ENCODE assay signal across 8 cellular contexts in the genomic region with DNA sequence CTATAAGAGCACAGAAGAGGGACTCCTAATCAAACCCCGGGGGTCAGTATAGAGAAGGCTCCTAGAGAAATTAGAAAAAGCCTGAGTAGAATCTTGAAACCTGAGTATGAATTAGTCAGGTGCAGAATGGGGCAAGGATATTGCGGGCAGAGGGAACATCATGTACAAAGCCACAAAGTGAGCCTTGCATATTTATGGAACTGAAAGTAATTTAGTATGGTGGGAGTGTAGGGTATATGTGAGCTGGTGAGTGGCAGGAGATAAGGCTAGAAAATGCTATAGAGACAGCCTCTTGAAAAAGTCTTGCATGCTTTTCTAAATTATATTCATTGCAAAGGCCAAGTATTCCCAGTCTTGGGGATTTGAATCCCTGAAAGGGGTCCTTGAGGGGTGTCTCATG.
DNase-seq lines count a peak whose midpoint lies in the region; ATAC-seq and FAIRE-seq lines count a peak whose summit lies in the region.

No MANE protein-coding gene starts in this region.

- peaks cover 99% of the 10 kb centered on the region for H3K4me1 ChIP-seq in CD4-positive, alpha-beta memory T cell (ENCODE audit: insufficient read depth, low read length)

- DNase-seq in CD4-positive, alpha-beta memory T cell = peak; percentile 39 to 47 (median 45)
- DNase-seq in AG08395 (ENCODE audit: low spot score) (no peak), putamen (ENCODE audit: low spot score) (no peak), RCC 7860 (ENCODE audit: low spot score) (no peak), NCI-H446 (lab: John Stamatoyannopoulos, UW) (no peak)

- peaks cover 6 to 24% of the 10 kb centered on the region in 2 donors for H3K36me3 Mint-ChIP-seq in CD4-positive, alpha-beta memory T cell
- no peaks in the 10 kb centered on the region for H3K36me3 Mint-ChIP-seq in activated T-helper 17 cell treated with anti-CD3 and anti-CD28 coated beads, Interleukin-2, amount 50 U/mL, for 72 hours (ENCODE audit: low read depth)

- H3K4me3 Mint-ChIP-seq in CD4-positive, alpha-beta memory T cell = peak overlapping the region; percentile 6 to 83 (median 72)
- peak overlapping the region; percentile 53 for H3K4me3 Mint-ChIP-seq in activated T-helper 17 cell treated with anti-CD3 and anti-CD28 coated beads, Interleukin-2, amount 50 U/mL, for 72 hours

- peak; percentile 70 for ATAC-seq in GM19395 (IDR thresholded peaks at IDR 0.05; ENCODE audit: unreplicated experiment)
- ATAC-seq in HG03378 (IDR thresholded peaks at IDR 0.05; ENCODE audit: unreplicated experiment) = peak; percentile 83
- peak; percentile 68 for ATAC-seq in activated T-helper 17 cell treated with anti-CD3 and anti-CD28 coated beads, Interleukin-2, amount 50 U/mL, for 72 hours (replicated peaks)

- no peaks in the 10 kb centered on the region for H3K9me3 Mint-ChIP-seq in CD4-positive, alpha-beta memory T cell
- no peaks in the 10 kb centered on the region for H3K9me3 Mint-ChIP-seq in activated T-helper 17 cell treated with anti-CD3 and anti-CD28 coated beads, Interleukin-2, amount 50 U/mL, for 72 hours

- no peaks in the 10 kb centered on the region for H3K36me3 ChIP-seq in CD4-positive, alpha-beta memory T cell (ENCODE audit: insufficient read depth, low read length)

- no peaks in the 10 kb centered on the region for H3K9me3 ChIP-seq in CD4-positive, alpha-beta memory T cell (ENCODE audit: control insufficient read depth in 1 of 2, low read length in 2 of 2)

- no peaks in the 10 kb centered on the region for H3K27me3 Mint-ChIP-seq in CD4-positive, alpha-beta memory T cell
- no peaks in the 10 kb centered on the region for H3K27me3 Mint-ChIP-seq in activated T-helper 17 cell treated with anti-CD3 and anti-CD28 coated beads, Interleukin-2, amount 50 U/mL, for 72 hours

- H3K4me1 Mint-ChIP-seq in CD4-positive, alpha-beta memory T cell = peaks cover 83 to 97% (median 90%) of the 10 kb centered on the region in 4 donors
- peaks cover 78% of the 10 kb centered on the region for H3K4me1 Mint-ChIP-seq in activated T-helper 17 cell treated with anti-CD3 and anti-CD28 coated beads, Interleukin-2, amount 50 U/mL, for 72 hours

- no peaks in the 10 kb centered on the region for H3K27me3 ChIP-seq in CD4-positive, alpha-beta memory T cell (ENCODE audit: insufficient read depth, low read length)

- H3K27ac Mint-ChIP-seq in CD4-positive, alpha-beta memory T cell = peak overlapping the region; percentile 84 to 95 (median 93)
- peak overlapping the region; percentile 85 for H3K27ac Mint-ChIP-seq in activated T-helper 17 cell treated with anti-CD3 and anti-CD28 coated beads, Interleukin-2, amount 50 U/mL, for 72 hours

- CTCF ChIA-PET in CD4-positive, alpha-beta memory T cell (lab: Charles Lee; ENCODE audit: partially characterized antibody) = interaction anchor here (1.2 to 3.7 kb wide), 5 partner anchors 10 to 123 kb away, joined by 3 to 17 read pairs (median 16); a partner anchor contains a TSS

- POLR2A ChIA-PET in CD4-positive, alpha-beta memory T cell (lab: Charles Lee; ENCODE audit: partially characterized antibody) = interaction anchor here (1.0 to 13.1 kb wide), 4 partner anchors 12 to 109 kb away, joined by 3 to 229 read pairs (median 28); a partner anchor contains a TSS

- peak overlapping the region; percentile 68 for H3K27ac ChIP-seq in CD4-positive, alpha-beta memory T cell (ENCODE audit: low read depth, low read length)

- intact Hi-C loops in CD4-positive, alpha-beta memory T cell (cut with micrococcal nuclease) = loop anchor here (5.0 to 10.0 kb wide), 2 partner anchors 42 to 46 kb away; no protein-coding TSS in a partner anchor

- peak overlapping the region in 1 of 2 donors; percentile 18 for H3K4me3 ChIP-seq in CD4-positive, alpha-beta memory T cell (ENCODE audit: low read length in 2 of 2)

- FAIRE-seq in RCC 7860 (lab: Jason Lieb, UNC) = no peak

Comparison
In these comparisons a context has a peak if more than half of its experiments do, and no peak if none do; other contexts are left out.
1. DNase-seq: peak in CD4-positive, alpha-beta memory T cell (5 of 5); none in AG08395 (single experiment), putamen (single experiment), RCC 7860 (single experiment) and NCI-H446 (0 of 2).
2. Peak in every context shown above with its lines, with median percentiles within 50 percentile points of each other: ATAC-seq.